ENCODE assay signal across 8 cellular contexts in genomic region chr2:70247364-70248144, GRCh38. TPM values are rescaled to one million over a fixed set of nuclear protein-coding genes. Genes with fewer than 3 reads are reported as not detected.
DNase-seq lines count a peak whose midpoint lies in the region; ATAC-seq and TF ChIP-seq lines count a peak whose summit lies in the region.

No MANE protein-coding gene starts in this region.

- H3K36me3 ChIP-seq in vagina, result no peaks in the 10 kb centered on the region

- H3K4me1 ChIP-seq in vagina, result peaks cover 47% of the 10 kb centered on the region

- H3K27me3 ChIP-seq in vagina, result no peaks in the 10 kb centered on the region

- H3K27ac Mint-ChIP-seq in mesothelial cell of epicardium, result peak overlapping the region; percentile 100

- H3K9me3 Mint-ChIP-seq in mesothelial cell of epicardium, result no peaks in the 10 kb centered on the region

- peak overlapping the region; percentile 83 to 94 for H3K4me3 ChIP-seq in vagina

- no peak for TF ChIP-seq POLR2A in vagina (IDR thresholded peaks at IDR 0.05)

- H3K9me3 ChIP-seq in vagina, result no peaks in the 10 kb centered on the region

- TF ChIP-seq CTCF in mesothelial cell of epicardium (IDR thresholded peaks at IDR 0.05; ENCODE audit: unreplicated experiment), result no peak
- no peak for TF ChIP-seq CTCF in vagina (IDR thresholded peaks at IDR 0.05)

- DNase-seq in NCI-H1694 treated with DMSO at 0.1 percent for 48 hours (lab: John Stamatoyannopoulos, UW) (peak; percentile 46), NCI-H1694 (lab: John Stamatoyannopoulos, UW) (no peak), NCI-H446 (lab: John Stamatoyannopoulos, UW) (peak; percentile 7 to 35), caudate nucleus (lab: John Stamatoyannopoulos, UW) (no peak), mesothelial cell of epicardium (ENCODE audit: low spot score in 2 of 2, unreplicated experiment in 2 of 2) (no peak), vagina (ENCODE audit: extremely low spot score in 2 of 2) (no peak), H4 (ENCODE audit: low spot score) (no peak)

- peaks cover 29% of the 10 kb centered on the region for H3K4me1 Mint-ChIP-seq in mesothelial cell of epicardium

- intact Hi-C loops in vagina (cut with DNase I), result loop anchor here (2.0 to 5.0 kb wide), 2 partner anchors 55 to 57 kb away; partner anchors contain the start of genes C2orf42 and FAM136A

- peak overlapping the region; percentile 97 for H3K4me3 Mint-ChIP-seq in mesothelial cell of epicardium

- peak overlapping the region; percentile 98 for H3K27ac ChIP-seq in caudate nucleus (ENCODE audit: low read depth, low read length)
- H3K27ac ChIP-seq in vagina, result peak overlapping the region; percentile 97

- peaks cover 4% of the 10 kb centered on the region for H3K36me3 Mint-ChIP-seq in mesothelial cell of epicardium

- no peak for ATAC-seq in GM21515 (IDR thresholded peaks at IDR 0.05; ENCODE audit: unreplicated experiment)

- H3K27me3 Mint-ChIP-seq in mesothelial cell of epicardium (ENCODE audit: low read depth), result peaks cover 4% of the 10 kb centered on the region

RNA-seq across cellular contexts. Expression of gene TIA1, which starts 0.9 kb away (rescaled TPM):
- total RNA-seq in mesothelial cell of epicardium (411 to 439 TPM (median 428 TPM) in 3 replicates), vagina (79.8 TPM)
- total RNA-seq in H4 (2014; rRNA removed; shearing (Covaris generic)), result 47.2 and 52.4 TPM in 2 replicates

RNA-seq across cellular contexts. Expression of gene PCYOX1, which starts 10.4 kb away (rescaled TPM):
- 62.1 to 71.6 TPM (median 65.1 TPM) in 3 replicates for total RNA-seq in mesothelial cell of epicardium
- 41.5 TPM for total RNA-seq in vagina
- 22.0 and 22.4 TPM in 2 replicates for total RNA-seq in H4 (2014; rRNA removed; shearing (Covaris generic))

RNA-seq across cellular contexts. Expression of gene SNRPG, which starts 46.0 kb away (rescaled TPM):
- total RNA-seq in mesothelial cell of epicardium (126 to 130 TPM (median 128 TPM) in 3 replicates), vagina (71.7 TPM)
- total RNA-seq in H4 (2014; rRNA removed; shearing (Covaris generic)), result 375 and 382 TPM in 2 replicates

RNA-seq across cellular contexts. Expression of gene FAM136A, which starts 54.3 kb away (rescaled TPM):
- total RNA-seq in mesothelial cell of epicardium, result 42.7 to 46.5 TPM (median 43.3 TPM) in 3 replicates
- 12.5 TPM for total RNA-seq in vagina
- 50.4 and 60.7 TPM in 2 replicates for total RNA-seq in H4 (2014; rRNA removed; shearing (Covaris generic))

RNA-seq across cellular contexts. Expression of gene C2orf42, which starts 56.7 kb away (rescaled TPM):
- total RNA-seq in mesothelial cell of epicardium (17.8 to 20.6 TPM (median 19.5 TPM) in 3 replicates), vagina (17.4 TPM)
- 8.6 and 10.2 TPM in 2 replicates for total RNA-seq in H4 (2014; rRNA removed; shearing (Covaris generic))

Comparison
In these comparisons a context has a peak if more than half of its experiments do, and no peak if none do; other contexts are left out.
1. DNase-seq: peak in NCI-H1694 treated with DMSO at 0.1 percent for 48 hours (single experiment) and NCI-H446 (2 of 2); none in NCI-H1694 (single experiment), caudate nucleus (0 of 61), mesothelial cell of epicardium (0 of 2), vagina (0 of 2) and H4 (single experiment).